ENCODE assay signal across 10 cellular contexts in the genomic region with DNA sequence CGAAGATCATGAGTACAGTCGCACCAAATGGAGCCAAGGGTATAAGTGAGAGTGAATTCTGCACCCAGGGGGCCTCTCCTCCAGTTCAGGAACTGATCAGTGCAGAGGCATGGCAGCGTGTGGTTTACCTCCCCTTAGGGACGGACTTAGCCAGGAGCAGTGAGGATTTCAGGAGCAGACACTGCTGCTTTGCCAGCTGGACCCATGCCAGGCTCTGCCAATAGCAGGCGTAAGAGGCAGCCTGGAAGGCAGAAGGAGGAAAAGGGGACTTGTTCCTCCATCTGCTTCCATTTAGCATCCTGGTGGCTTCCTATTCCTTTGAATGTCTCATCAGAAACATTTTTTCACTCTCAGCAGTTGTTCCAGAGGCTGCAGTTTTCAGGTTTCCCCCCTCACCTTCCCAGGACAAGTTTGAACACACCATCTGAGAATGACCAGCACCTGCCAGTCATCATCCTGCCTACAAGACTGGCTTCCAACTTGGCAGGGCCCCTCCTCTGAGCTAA.
DNase-seq lines count a peak whose midpoint lies in the region; ATAC-seq and TF ChIP-seq lines count a peak whose summit lies in the region.
"Had no signal": no experiment of that assay in that cellular context is flagged by ENCODE, and none has a peak within 500 bp of the region (broad histone marks: within the 10 kb centered on the region; RNA-seq: fewer than 3 reads in every experiment).

No MANE protein-coding gene starts in this region.

- DNase-seq in GM23338 (ENCODE audit: low spot score) (no peak), NCI-H524 treated with DMSO at 0.1 percent for 48 hours (lab: John Stamatoyannopoulos, UW) (peak; percentile 14), fibroblast of pulmonary artery (ENCODE audit: low read depth) (peak; percentile 39), prostate gland (ENCODE audit: low spot score) (peak; percentile 37), GM19240 (ENCODE audit: insufficient read length, low spot score) (no peak), NCI-H146 (lab: John Stamatoyannopoulos, UW) (no peak)
- DNase-seq in activated naive CD8-positive, alpha-beta T cell treated with anti-CD3 and anti-CD28 coated beads, Interleukin-2, amount 50 U/mL, for 24 hours: no peak
- DNase-seq: activated T-cell treated with anti-CD3 and anti-CD28 coated beads, Interleukin-2, amount 50 U/mL, for 24 hours had no signal

- H3K4me3 ChIP-seq in GM23338 (no peak overlapping the region), fibroblast of pulmonary artery (replicated peaks; ENCODE audit: low read depth, low read length) (no peak overlapping the region), prostate gland (no peak overlapping the region)
- H3K4me3 ChIP-seq: neural progenitor cell had no signal

- no peaks in the 10 kb centered on the region for H3K9me2 ChIP-seq in GM23338 (ENCODE audit: insufficient read depth)

- no peaks in the 10 kb centered on the region for H3K36me3 ChIP-seq in GM23338 (ENCODE audit: insufficient read depth)
- H3K36me3 ChIP-seq in prostate gland: no peaks in the 10 kb centered on the region
- H3K36me3 ChIP-seq: neural progenitor cell had no signal

- no peaks in the 10 kb centered on the region for H3K9me3 ChIP-seq in prostate gland

- no peak overlapping the region for H3K27ac Mint-ChIP-seq in GM23338
- no peak overlapping the region for H3K27ac Mint-ChIP-seq in activated naive CD8-positive, alpha-beta T cell treated with anti-CD3 and anti-CD28 coated beads, Interleukin-2, amount 50 U/mL, for 24 hours
- H3K27ac Mint-ChIP-seq: activated T-cell treated with anti-CD3 and anti-CD28 coated beads, Interleukin-2, amount 50 U/mL, for 24 hours; neural progenitor cell had no signal

- H3K4me1 Mint-ChIP-seq in GM23338: peaks cover 29% of the 10 kb centered on the region
- no peaks in the 10 kb centered on the region for H3K4me1 Mint-ChIP-seq in activated naive CD8-positive, alpha-beta T cell treated with anti-CD3 and anti-CD28 coated beads, Interleukin-2, amount 50 U/mL, for 24 hours

- 43% methylated on average over 5 of the region's 5 CpGs for WGBS in prostate gland

- H3K79me2 ChIP-seq in GM23338 (replicated peaks; ENCODE audit: insufficient read depth): no peaks in the 10 kb centered on the region

- ATAC-seq in GM23338 (peak; percentile 20; the same call in 2 of the 3 replicates), GM18867 (IDR thresholded peaks at IDR 0.05; ENCODE audit: unreplicated experiment) (no peak)
- ATAC-seq in activated naive CD8-positive, alpha-beta T cell treated with anti-CD3 and anti-CD28 coated beads, Interleukin-2, amount 50 U/mL, for 24 hours: no peak

- no peak for TF ChIP-seq POLR2A in prostate gland (IDR thresholded peaks at IDR 0.05)

- no peaks in the 10 kb centered on the region for H3F3A ChIP-seq in GM23338 (replicated peaks; ENCODE audit: low read depth)

- no peaks in the 10 kb centered on the region for H3K27me3 Mint-ChIP-seq in GM23338 (ENCODE audit: insufficient read depth, low read depth, poor library complexity)
- no peaks in the 10 kb centered on the region for H3K27me3 Mint-ChIP-seq in activated naive CD8-positive, alpha-beta T cell treated with anti-CD3 and anti-CD28 coated beads, Interleukin-2, amount 50 U/mL, for 24 hours
- H3K27me3 Mint-ChIP-seq: activated T-cell treated with anti-CD3 and anti-CD28 coated beads, Interleukin-2, amount 50 U/mL, for 24 hours had no signal

- H3K4me2 ChIP-seq in GM23338: no peak overlapping the region
- H3K4me2 ChIP-seq: neural progenitor cell had no signal

- H3K27me3 ChIP-seq in GM23338 (ENCODE audit: insufficient read depth): no peaks in the 10 kb centered on the region
- no peaks in the 10 kb centered on the region for H3K27me3 ChIP-seq in prostate gland (replicated peaks; ENCODE audit: insufficient read depth)
- H3K27me3 ChIP-seq: neural progenitor cell had no signal

- H4K20me1 ChIP-seq in GM23338 (replicated peaks; ENCODE audit: insufficient read depth): no peaks in the 10 kb centered on the region

- no peak overlapping the region for H3K27ac ChIP-seq in GM23338 (ENCODE audit: low read depth)
- H3K27ac ChIP-seq in prostate gland: no peak overlapping the region
- H3K27ac ChIP-seq: neural progenitor cell had no signal

- H3K9me3 Mint-ChIP-seq in GM23338: peaks cover 4% of the 10 kb centered on the region; the same call in 2 of the 3 replicates
- no peaks in the 10 kb centered on the region for H3K9me3 Mint-ChIP-seq in activated naive CD8-positive, alpha-beta T cell treated with anti-CD3 and anti-CD28 coated beads, Interleukin-2, amount 50 U/mL, for 24 hours

- TF ChIP-seq CTCF in GM23338 (conservative IDR thresholded peaks at IDR 0.05; ENCODE audit: low read depth in 2 of 2): no peak
- no peak for TF ChIP-seq CTCF in fibroblast of pulmonary artery (IDR thresholded peaks at IDR 0.05; ENCODE audit: low read length, missing control alignments)
- TF ChIP-seq CTCF in prostate gland (IDR thresholded peaks at IDR 0.05): no peak

- no peak overlapping the region for H3K4me3 Mint-ChIP-seq in GM23338
- no peak overlapping the region for H3K4me3 Mint-ChIP-seq in activated naive CD8-positive, alpha-beta T cell treated with anti-CD3 and anti-CD28 coated beads, Interleukin-2, amount 50 U/mL, for 24 hours
- H3K4me3 Mint-ChIP-seq: activated T-cell treated with anti-CD3 and anti-CD28 coated beads, Interleukin-2, amount 50 U/mL, for 24 hours; neural progenitor cell had no signal

- peaks cover 31% of the 10 kb centered on the region for H3K4me1 ChIP-seq in GM23338 (ENCODE audit: insufficient read depth)
- no peaks in the 10 kb centered on the region for H3K4me1 ChIP-seq in prostate gland (replicated peaks)

- H3K36me3 Mint-ChIP-seq in GM23338 (ENCODE audit: low read depth): no peaks in the 10 kb centered on the region
- H3K36me3 Mint-ChIP-seq in activated naive CD8-positive, alpha-beta T cell treated with anti-CD3 and anti-CD28 coated beads, Interleukin-2, amount 50 U/mL, for 24 hours (ENCODE audit: low read depth): no peaks in the 10 kb centered on the region
- H3K36me3 Mint-ChIP-seq: neural progenitor cell had no signal

- intact Hi-C loops in prostate gland (cut with DNase I): no loop called here

- peak overlapping the region; percentile 72; the same call in 1 of the 2 replicates for H2AFZ ChIP-seq in GM23338
- H2AFZ ChIP-seq: neural progenitor cell had no signal

TF ChIP-seq in GM23338, 12 proteins besides CTCF, POLR2A, EP300 and RAD21 (continues in another document):
- no peak for TF ChIP-seq POLR2AphosphoS5 (IDR thresholded peaks at IDR 0.05; ENCODE audit: low read depth)
- no peak for TF ChIP-seq ZNF331 (CRISPR knock-in tag; IDR thresholded peaks at IDR 0.05; ENCODE audit: low read depth)
- no peak for TF ChIP-seq STAT1 (IDR thresholded peaks at IDR 0.05; ENCODE audit: unreplicated experiment)
- TF ChIP-seq CREB1 (CRISPR knock-in tag; IDR thresholded peaks at IDR 0.05; ENCODE audit: low read depth): no peak
- TF ChIP-seq NANOG (IDR thresholded peaks at IDR 0.05; ENCODE audit: borderline replicate concordance): no peak
- no peak for TF ChIP-seq ZNF114 (CRISPR knock-in tag; IDR thresholded peaks at IDR 0.05)
- no peak for TF ChIP-seq ETS1 (IDR thresholded peaks at IDR 0.05)
- no peak for TF ChIP-seq JUNB (IDR thresholded peaks at IDR 0.05; ENCODE audit: unreplicated experiment)
- TF ChIP-seq, protein P1, sequence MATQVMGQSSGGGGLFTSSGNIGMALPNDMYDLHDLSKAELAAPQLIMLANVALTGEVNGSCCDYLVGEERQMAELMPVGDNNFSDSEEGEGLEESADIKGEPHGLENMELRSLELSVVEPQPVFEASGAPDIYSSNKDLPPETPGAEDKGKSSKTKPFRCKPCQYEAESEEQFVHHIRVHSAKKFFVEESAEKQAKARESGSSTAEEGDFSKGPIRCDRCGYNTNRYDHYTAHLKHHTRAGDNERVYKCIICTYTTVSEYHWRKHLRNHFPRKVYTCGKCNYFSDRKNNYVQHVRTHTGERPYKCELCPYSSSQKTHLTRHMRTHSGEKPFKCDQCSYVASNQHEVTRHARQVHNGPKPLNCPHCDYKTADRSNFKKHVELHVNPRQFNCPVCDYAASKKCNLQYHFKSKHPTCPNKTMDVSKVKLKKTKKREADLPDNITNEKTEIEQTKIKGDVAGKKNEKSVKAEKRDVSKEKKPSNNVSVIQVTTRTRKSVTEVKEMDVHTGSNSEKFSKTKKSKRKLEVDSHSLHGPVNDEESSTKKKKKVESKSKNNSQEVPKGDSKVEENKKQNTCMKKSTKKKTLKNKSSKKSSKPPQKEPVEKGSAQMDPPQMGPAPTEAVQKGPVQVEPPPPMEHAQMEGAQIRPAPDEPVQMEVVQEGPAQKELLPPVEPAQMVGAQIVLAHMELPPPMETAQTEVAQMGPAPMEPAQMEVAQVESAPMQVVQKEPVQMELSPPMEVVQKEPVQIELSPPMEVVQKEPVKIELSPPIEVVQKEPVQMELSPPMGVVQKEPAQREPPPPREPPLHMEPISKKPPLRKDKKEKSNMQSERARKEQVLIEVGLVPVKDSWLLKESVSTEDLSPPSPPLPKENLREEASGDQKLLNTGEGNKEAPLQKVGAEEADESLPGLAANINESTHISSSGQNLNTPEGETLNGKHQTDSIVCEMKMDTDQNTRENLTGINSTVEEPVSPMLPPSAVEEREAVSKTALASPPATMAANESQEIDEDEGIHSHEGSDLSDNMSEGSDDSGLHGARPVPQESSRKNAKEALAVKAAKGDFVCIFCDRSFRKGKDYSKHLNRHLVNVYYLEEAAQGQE (IDR thresholded peaks at IDR 0.05; ENCODE audit: unreplicated experiment): no peak
- no peak for TF ChIP-seq EZH2 (IDR thresholded peaks at IDR 0.05; ENCODE audit: low read depth, unreplicated experiment)

Comparison
In these comparisons a context has a peak if more than half of its experiments do, and no peak if none do; other contexts are left out.
1. DNase-seq: peak in NCI-H524 treated with DMSO at 0.1 percent for 48 hours (single experiment), fibroblast of pulmonary artery (single experiment) and prostate gland (single experiment); none in GM23338 (single experiment), activated naive CD8-positive, alpha-beta T cell treated with anti-CD3 and anti-CD28 coated beads, Interleukin-2, amount 50 U/mL, for 24 hours (single experiment), GM19240 (single experiment) and NCI-H146 (single experiment).